21 cellular contexts compared by ENCODE assay signal in genomic region chr2:201270293-201271001, GRCh38. TPM values are rescaled to one million over a fixed set of nuclear protein-coding genes. Genes with fewer than 3 reads are reported as not detected.
DNase-seq lines count a peak whose midpoint lies in the region; ATAC-seq, FAIRE-seq and TF ChIP-seq lines count a peak whose summit lies in the region.
"Had no signal": no experiment of that assay in that cellular context is flagged by ENCODE, and none has a peak within 500 bp of the region (broad histone marks: within the 10 kb centered on the region; RNA-seq: fewer than 3 reads in every experiment).

No MANE protein-coding gene starts in this region.

- TF ChIP-seq CTCF in DND-41 (IDR thresholded peaks at IDR 0.05; ENCODE audit: borderline replicate concordance, extremely low read depth, low read length, poor library complexity, severe bottlenecking) (peak; percentile 10), Loucy (conservative IDR thresholded peaks at IDR 0.05; ENCODE audit: low read length) (peak; percentile 32), K562 (IDR thresholded peaks at IDR 0.05 in 2 of 3, conservative IDR thresholded peaks at IDR 0.05 in 1 of 3; ENCODE audit: insufficient read depth in 2 of 3, low read depth in 1 of 3, low read length in 3 of 3) (no peak)

- H3K9ac ChIP-seq in DND-41 (ENCODE audit: low read depth, low read length), result no peak overlapping the region
- no peak overlapping the region for H3K9ac ChIP-seq in Loucy (ENCODE audit: low read depth, low read length, poor library complexity, severe bottlenecking)
- no peak overlapping the region for H3K9ac ChIP-seq in K562 (ENCODE audit: insufficient read depth in 1 of 2, low read depth in 2 of 2, low read length in 2 of 2)
- H3K9ac ChIP-seq: SK-N-SH had no signal

- H4K20me1 ChIP-seq in DND-41 (ENCODE audit: insufficient read depth, low read length) (peaks cover 50% of the 10 kb centered on the region), Loucy (ENCODE audit: insufficient read depth, low read length, poor library complexity, severe bottlenecking) (peaks cover 56% of the 10 kb centered on the region), K562 (replicated peaks; ENCODE audit: control insufficient read depth, insufficient read depth, low read length) (no peaks in the 10 kb centered on the region)

- CTCF ChIA-PET in K562 (lab: Yijun Ruan, JAX; ENCODE audit: low intra/inter-chr PET ratio), result no interaction called here

- no peaks in the 10 kb centered on the region for H3K9me3 Mint-ChIP-seq in naive thymus-derived CD8-positive, alpha-beta T cell

- no peaks in the 10 kb centered on the region for H3K27me3 Mint-ChIP-seq in naive thymus-derived CD8-positive, alpha-beta T cell

- H3K27me3 ChIP-seq in DND-41 (ENCODE audit: insufficient read depth, low read length, poor library complexity) (no peaks in the 10 kb centered on the region), Loucy (ENCODE audit: insufficient read depth, low read length, poor library complexity, severe bottlenecking) (no peaks in the 10 kb centered on the region), K562 (ENCODE audit: control insufficient read depth in 2 of 2, insufficient read depth in 2 of 2, low read length in 2 of 2) (no peaks in the 10 kb centered on the region)
- H3K27me3 ChIP-seq: heart right ventricle, pancreas, upper lobe of right lung had no signal

- H3K4me1 ChIP-seq in DND-41 (ENCODE audit: insufficient read depth, low read length), result peaks cover 6% of the 10 kb centered on the region; the same call in 1 of the 2 replicates
- peaks cover 40% of the 10 kb centered on the region for H3K4me1 ChIP-seq in Loucy (ENCODE audit: insufficient read depth, low read length, poor library complexity, severe bottlenecking)
- H3K4me1 ChIP-seq in K562 (replicated peaks in 1 of 2; ENCODE audit: control insufficient read depth in 2 of 2, insufficient read depth in 2 of 2, low read length in 2 of 2), result peaks cover 0 to 8% of the 10 kb centered on the region in 2 experiments; a peak in 3 of 5 replicates
- H3K4me1 ChIP-seq: pancreas, upper lobe of right lung had no signal

- intact Hi-C loops in K562 (cut with micrococcal nuclease), result no loop called here

- H3K27ac ChIP-seq in DND-41 (ENCODE audit: low read length) (peak overlapping the region; percentile 38; the same call in 1 of the 2 replicates), K562 (ENCODE audit: extremely low read depth, low read depth, low read length) (peak overlapping the region; percentile 10; the same call in 1 of the 3 replicates)
- H3K27ac ChIP-seq: heart right ventricle, pancreas, upper lobe of right lung had no signal

- POLR2A ChIA-PET in K562 (lab: Yijun Ruan, JAX), result interaction anchor here (1.5 kb wide), 1 partner anchor 9 kb away, joined by 4 read pairs; no protein-coding TSS in a partner anchor
- POLR2A ChIA-PET in naive thymus-derived CD8-positive, alpha-beta T cell (lab: Charles Lee), result interaction anchor here (0.8 to 1.6 kb wide), 3 partner anchors 10 to 38 kb away, joined by 3 to 7 read pairs (median 4); partner anchors contain the start of gene CASP8

- no peaks in the 10 kb centered on the region for H3K9me2 ChIP-seq in Loucy (replicated peaks; ENCODE audit: low read depth, low read length)
- H3K9me2 ChIP-seq: SK-N-SH had no signal

- H2AFZ ChIP-seq in DND-41 (ENCODE audit: low read depth, low read length) (no peak overlapping the region), Loucy (ENCODE audit: low read length) (no peak overlapping the region), K562 (ENCODE audit: low read depth, low read length) (no peak overlapping the region)

- no peak for TF ChIP-seq POLR2A in K562 (conservative IDR thresholded peaks at IDR 0.05)

- H3K27ac Mint-ChIP-seq in naive thymus-derived CD8-positive, alpha-beta T cell, result peak overlapping the region in 9 of 10 donors; percentile 4 to 91 (median 75)

- WGBS in K562 (ENCODE audit: insufficient coverage, low coverage, missing lambda C conversion rate), result 89% methylated on average over 9 of the region's 9 CpGs

- H3K79me2 ChIP-seq in DND-41 (ENCODE audit: insufficient read depth, low read length), result peaks cover 80% of the 10 kb centered on the region
- peaks cover 78% of the 10 kb centered on the region for H3K79me2 ChIP-seq in Loucy (ENCODE audit: insufficient read depth, low read length)
- 0 out of 3 replicates have a peak, but pooled peaks cover 2% of the 10 kb centered on the region for H3K79me2 ChIP-seq in K562 (ENCODE audit: control insufficient read depth, insufficient read depth, low read length)

- H3F3A ChIP-seq in Loucy (ENCODE audit: low read depth), result no peaks in the 10 kb centered on the region

- H3K36me3 ChIP-seq in DND-41 (ENCODE audit: insufficient read depth, low read length) (peaks cover 96% of the 10 kb centered on the region), Loucy (ENCODE audit: insufficient read depth, low read length) (peaks cover 92% of the 10 kb centered on the region), K562 (ENCODE audit: control insufficient read depth, insufficient read depth, low read length) (peaks cover 56% of the 10 kb centered on the region; the same call in 2 of the 3 replicates)

- no peaks in the 10 kb centered on the region for H3K9me1 ChIP-seq in K562 (ENCODE audit: control insufficient read depth, insufficient read depth, low read length)

- in situ Hi-C loops in K562 (cut with MboI), result no loop called here

- no peak for TF ChIP-seq RAD21 in K562 (CRISPR knock-in tag; conservative IDR thresholded peaks at IDR 0.05 in 1 of 2, IDR thresholded peaks at IDR 0.05 in 1 of 2)

- H3K9me3 ChIP-seq in DND-41 (ENCODE audit: insufficient read depth, low read length, severe bottlenecking), result no peaks in the 10 kb centered on the region
- H3K9me3 ChIP-seq in Loucy (ENCODE audit: insufficient read depth, low read depth, low read length), result no peaks in the 10 kb centered on the region
- no peaks in the 10 kb centered on the region for H3K9me3 ChIP-seq in K562 (replicated peaks; ENCODE audit: control insufficient read depth, insufficient read depth, low read depth, low read length)
- H3K9me3 ChIP-seq: heart right ventricle, pancreas, SK-N-SH, upper lobe of right lung had no signal

- no peak overlapping the region for H3K4me3 ChIP-seq in DND-41 (ENCODE audit: low read depth in 1 of 2, low read length in 2 of 2)
- peak overlapping the region; percentile 11 for H3K4me3 ChIP-seq in Loucy (ENCODE audit: low read length, poor library complexity, severe bottlenecking)
- no peak overlapping the region for H3K4me3 ChIP-seq in K562
- H3K4me3 ChIP-seq: heart right ventricle, pancreas, upper lobe of right lung had no signal

- TF ChIP-seq EP300 in K562 (IDR thresholded peaks at IDR 0.05; ENCODE audit: low read length), result no peak

- H3K4me1 Mint-ChIP-seq in naive thymus-derived CD8-positive, alpha-beta T cell, result peaks cover 29 to 82% (median 71%) of the 10 kb centered on the region in 4 donors

- H3K4me2 ChIP-seq in DND-41 (ENCODE audit: insufficient read depth, low read length) (no peak overlapping the region), Loucy (ENCODE audit: low read depth, low read length, poor library complexity, severe bottlenecking) (peak overlapping the region; percentile 76), K562 (ENCODE audit: insufficient read depth, low read length) (peak overlapping the region; percentile 3; the same call in 1 of the 2 replicates)
- H3K4me2 ChIP-seq: SK-N-SH had no signal

- ATAC-seq in DND-41 (ENCODE audit: insufficient read depth, low read depth) (peak; percentile 34; the same call in 2 of the 3 replicates), K562 (peak; percentile 61), HG02588 (IDR thresholded peaks at IDR 0.05; ENCODE audit: unreplicated experiment) (no peak), HG02763 (IDR thresholded peaks at IDR 0.05; ENCODE audit: unreplicated experiment) (no peak)
- no peak for ATAC-seq in naive thymus-derived CD8-positive, alpha-beta T cell
- ATAC-seq: activated CD4-positive, CD25-positive, alpha-beta regulatory T cell treated with anti-CD3 and anti-CD28 coated beads, Interleukin-2, amount 50 U/mL, for 24 hours; heart right ventricle; pancreas; upper lobe of right lung had no signal

- BruUV-seq in K562 (replicated peaks; lab: Mats Ljungman, UMichigan), result no TSS peak

- peaks cover 7 to 93% (median 42%) of the 10 kb centered on the region in 3 donors for H3K36me3 Mint-ChIP-seq in naive thymus-derived CD8-positive, alpha-beta T cell

- DNase-seq in DND-41 (no peak), K562 (ENCODE audit: extremely low read depth in 1 of 4, low spot score in 3 of 4) (no peak), DMS114 treated with DMSO at 0.1 percent for 48 hours (lab: John Stamatoyannopoulos, UW; ENCODE audit: unreplicated experiment) (no peak)
- no peak for DNase-seq in naive thymus-derived CD8-positive, alpha-beta T cell
- DNase-seq: activated gamma-delta T cell treated with Interleukin-2 at 50 U/mL for 16 hours; anterior cingulate cortex; caudate nucleus; effector memory CD4-positive, alpha-beta T cell; heart right ventricle; KBM-7; NCI-H1048; NCI-H446; NK-92 treated with Interleukin-12 subunit alpha and Interleukin-12 subunit beta, amount 100 ng/mL, for 24 hours; pancreas; SK-N-SH; T1000; upper lobe of right lung had no signal

- no peak for FAIRE-seq in K562 (lab: Jason Lieb, UNC)
- FAIRE-seq: pancreas had no signal

- peak overlapping the region in 2 of 10 donors; percentile 10 to 45 for H3K4me3 Mint-ChIP-seq in naive thymus-derived CD8-positive, alpha-beta T cell

TF ChIP-seq in K562, 482 proteins besides CTCF, POLR2A, EP300 and RAD21:
- TF ChIP-seq ZNF121 (CRISPR knock-in tag; conservative IDR thresholded peaks at IDR 0.05) (peak; percentile 72), FOXJ2 (tag; IDR thresholded peaks at IDR 0.05) (no peak)
TF ChIP-seq in K562: peak in this region for 1.

RNA-seq across cellular contexts. Expression of gene CASP8, which starts 10.1 kb away (rescaled TPM):
- total RNA-seq in K562 (2011; cell fraction: chromatin; rRNA removed; ENCODE audit: low replicate concordance), result 15.2 and 30.8 TPM in 2 replicates
- total RNA-seq in K562 (2011; cell fraction: nucleolus; rRNA removed), result 10.2 and 12.5 TPM in 2 replicates
- 12.8 and 16.9 TPM in 2 replicates for total RNA-seq in K562 (2011; cell fraction: nucleoplasm; rRNA removed)
- total RNA-seq in K562 (2014; rRNA removed), result 20.9 and 23.2 TPM in 2 replicates
- total RNA-seq in K562 (2014; rRNA removed; fragmentation: Illumina TruSeq; extraction: Trizol), result 27.7 and 32.8 TPM in 2 replicates
- 27.7 and 31.4 TPM in 2 replicates for total RNA-seq in K562 (2015; rRNA removed; fragmentation: Illumina TruSeq; extraction: Trizol)
- total RNA-seq in K562 (2021), result 17.9 and 21.6 TPM in 2 replicates
- 15.1 and 16.6 TPM in 2 replicates for polyA plus RNA-seq in K562 (2011; rRNA removed)
- polyA plus RNA-seq in K562 (2011; cell fraction: cytosol; rRNA removed), result 7.0 and 11.9 TPM in 2 replicates
- polyA plus RNA-seq in K562 (2011; cell fraction: nucleus; rRNA removed), result 19.5 and 20.9 TPM in 2 replicates
- polyA plus RNA-seq in K562 (2012), result 15.1 and 20.9 TPM in 2 replicates
- 20.7 and 24.8 TPM in 2 replicates for polyA plus RNA-seq in K562 (2014; fragmentation: Illumina TruSeq; extraction: Trizol)
- polyA plus RNA-seq in K562 (2014; fragmentation: Nextera tagmentation; extraction: Ambion mirVana), result 10 to 100 TPM; 10.2 to 19.3 TPM
- 15.5 and 19.4 TPM in 2 replicates for polyA plus RNA-seq in K562 (2014; rRNA removed)
- 22.1 and 23.8 TPM in 2 replicates for polyA minus RNA-seq in K562 (2011; rRNA and poly(A)+ RNA removed)
- polyA minus RNA-seq in K562 (2011; cell fraction: cytosol; rRNA and poly(A)+ RNA removed), result 7.6 and 10.8 TPM in 2 replicates
- polyA minus RNA-seq in K562 (2011; cell fraction: nucleus; rRNA and poly(A)+ RNA removed), result 9.6 and 14.7 TPM in 2 replicates
- 100 to 1,000 TPM; 209 to 212 TPM for total RNA-seq in naive thymus-derived CD8-positive, alpha-beta T cell
- 10 to 100 TPM; 25.0 to 56.5 (median 26.1) TPM for polyA plus RNA-seq in naive thymus-derived CD8-positive, alpha-beta T cell

Comparison
In these comparisons a context has a peak if more than half of its experiments do, and no peak if none do; other contexts are left out.
1. ATAC-seq: peak in DND-41 (single experiment) and K562 (single experiment); none in naive thymus-derived CD8-positive, alpha-beta T cell (0 of 2), HG02588 (single experiment) and HG02763 (single experiment).
2. CTCF ChIP-seq: peak in DND-41 (single experiment) and Loucy (single experiment); none in K562 (0 of 3).
3. RNA of gene CASP8, which starts 10.1 kb away (total RNA-seq): 209 to 212 TPM in naive thymus-derived CD8-positive, alpha-beta T cell; 10.2 to 32.8 TPM in K562; every median in the first group is over 4 times any median in the second.